Comparison of ENCODE assay signal across 8 cellular contexts in the genomic region with DNA sequence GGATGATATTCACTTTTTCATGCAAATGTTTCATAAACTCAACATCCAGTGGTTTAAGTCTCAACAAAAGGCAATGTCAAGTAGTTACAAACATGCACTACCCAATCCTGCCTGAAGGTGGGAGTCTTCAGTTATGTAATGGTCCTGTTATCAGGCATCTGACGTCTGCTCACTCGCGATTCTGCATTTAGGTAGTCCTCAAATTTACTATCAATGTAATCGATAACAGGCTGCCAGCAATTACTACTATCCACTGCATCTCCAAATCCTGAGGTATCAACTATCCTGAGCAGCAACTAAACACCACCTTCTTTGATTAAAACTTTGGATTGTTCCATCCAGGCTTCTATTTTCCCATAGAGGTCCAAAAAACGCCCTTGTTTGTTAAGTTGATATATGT. TPM values are rescaled to one million over a fixed set of nuclear protein-coding genes. Genes with fewer than 3 reads are reported as not detected.
DNase-seq lines count a peak whose midpoint lies in the region; ATAC-seq, FAIRE-seq and TF ChIP-seq lines count a peak whose summit lies in the region.

No MANE protein-coding gene starts in this region.

- H3K4me1 Mint-ChIP-seq in Calu3 (ENCODE audit: low read depth, unreplicated experiment): peaks cover 8% of the 10 kb centered on the region

- no peak for ATAC-seq in GM21390 (IDR thresholded peaks at IDR 0.05; ENCODE audit: unreplicated experiment)

- peak; percentile 59 for FAIRE-seq in HTR-8/SVneo (lab: Jason Lieb, UNC)

- peaks cover 25% of the 10 kb centered on the region for H3K27me3 Mint-ChIP-seq in Calu3 (ENCODE audit: unreplicated experiment)

- no TSS peak for BruUV-seq in Calu3 (replicated peaks; lab: Mats Ljungman, UMichigan)

- no peak overlapping the region for H3K27ac Mint-ChIP-seq in Calu3 (ENCODE audit: unreplicated experiment)

- H3K36me3 Mint-ChIP-seq in Calu3 (ENCODE audit: insufficient read depth, unreplicated experiment): peaks cover 4% of the 10 kb centered on the region

- TF ChIP-seq CTCF in Calu3 (IDR thresholded peaks at IDR 0.05; ENCODE audit: unreplicated experiment) (peak; percentile 66), RWPE1 (conservative IDR thresholded peaks at IDR 0.05; ENCODE audit: low read depth) (peak; percentile 56), astrocyte of the cerebellum (IDR thresholded peaks at IDR 0.05; ENCODE audit: low read depth, low read length, missing control alignments) (peak; percentile 65)

- H3K4me3 Mint-ChIP-seq in Calu3 (ENCODE audit: low read depth, unreplicated experiment): no peak overlapping the region

- POLR2A ChIA-PET in RWPE1 (lab: Yijun Ruan, JAX; ENCODE audit: low non-redundant PET): no interaction called here

- H3K27ac ChIP-seq in RWPE1: no peak overlapping the region

- in situ Hi-C loops in astrocyte of the cerebellum (cut with HindIII; ENCODE audit: low sequenced_read_pairs): no loop called here

- CTCF ChIA-PET in Calu3 (lab: Charles Lee) (no interaction called here), RWPE1 (lab: Yijun Ruan, JAX) (interaction anchor here (0.7 to 1.7 kb wide), 4 partner anchors 20 to 543 kb away, joined by 3 to 12 read pairs (median 4); no protein-coding TSS in a partner anchor)

- DNase-seq in Calu3 (peak; percentile 75), HTR-8/SVneo (ENCODE audit: insufficient read length, low spot score) (peak; percentile 41), RWPE1 (ENCODE audit: low spot score) (peak; percentile 26), astrocyte of the cerebellum (ENCODE audit: low read depth) (peak; percentile 13), iris pigment epithelial cell (ENCODE audit: low read depth) (peak; percentile 68), middle frontal gyrus (ENCODE audit: extremely low spot score, low spot score) (no peak)
- DNase-seq in stimulated activated CD4-positive, alpha-beta T cell treated with anti-CD3 and anti-CD28 coated beads, Interleukin-2, amount 100 ng/mL, for 24 hours: peak; percentile 47 to 61

- intact Hi-C loops in Calu3 (cut with micrococcal nuclease; ENCODE audit: unreplicated experiment): no loop called here

- H3K9me3 Mint-ChIP-seq in Calu3 (ENCODE audit: low read depth, unreplicated experiment): peaks cover 3% of the 10 kb centered on the region

- no peak overlapping the region for H3K4me3 ChIP-seq in astrocyte of the cerebellum (ENCODE audit: low read depth, low read length)

RNA-seq across cellular contexts. Expression of a gene that starts 51.2 kb away (rescaled TPM):
- total RNA-seq in Calu3 (2022): 0.15 TPM in 1 of 2 replicates, not detected in the other
